ENCODE assay signal across 1 cellular context in genomic region chr12:48968004-48968403, GRCh38.
TF ChIP-seq lines count a peak whose summit lies in the region.

No MANE protein-coding gene starts in this region.

TF ChIP-seq in SK-N-SH treated with all-trans-retinoic acid at 6 μM for 48 hours, 23 proteins besides CTCF, POLR2A, EP300 and RAD21 (continued from another document):
- TF ChIP-seq CREB5 (CRISPR knock-in tag; IDR thresholded peaks at IDR 0.05; ENCODE audit: low read depth) (no peak), TSHZ2 (CRISPR knock-in tag; IDR thresholded peaks at IDR 0.05) (no peak), ZFP30 (CRISPR knock-in tag; IDR thresholded peaks at IDR 0.05) (no peak), ZNF8 (CRISPR knock-in tag; IDR thresholded peaks at IDR 0.05) (no peak), ISL1 (CRISPR knock-in tag; IDR thresholded peaks at IDR 0.05) (no peak), ESRRG (CRISPR knock-in tag; IDR thresholded peaks at IDR 0.05) (no peak), ZFP3 (CRISPR knock-in tag; IDR thresholded peaks at IDR 0.05) (no peak), RARB (CRISPR knock-in tag; IDR thresholded peaks at IDR 0.05) (no peak), CSRNP3 (CRISPR knock-in tag; IDR thresholded peaks at IDR 0.05) (no peak), PPARA (CRISPR knock-in tag; IDR thresholded peaks at IDR 0.05; ENCODE audit: borderline replicate concordance) (no peak), ZNF565 (CRISPR knock-in tag; conservative IDR thresholded peaks at IDR 0.05; ENCODE audit: low read depth) (no peak), SNAI2 (CRISPR knock-in tag; IDR thresholded peaks at IDR 0.05) (no peak)
